ENCODE assay signal across 8 cellular contexts in genomic region chr14:77708749-77709148, GRCh38. TPM values are rescaled to one million over a fixed set of nuclear protein-coding genes. Genes with fewer than 3 reads are reported as not detected.
A peak's percentile ranks its signal among the peaks of the same experiment; 100 is the strongest.
DNase-seq lines count a peak whose midpoint lies in the region; ATAC-seq and TF ChIP-seq lines count a peak whose summit lies in the region.

No MANE protein-coding gene starts in this region.

- TF ChIP-seq CTCF in HFF-Myc (IDR thresholded peaks at IDR 0.05; ENCODE audit: low read depth, low read length, missing control alignments) (no peak), omental fat pad (IDR thresholded peaks at IDR 0.05) (no peak)

- no peaks in the 10 kb centered on the region for H3K27me3 Mint-ChIP-seq in activated CD8-positive, alpha-beta T cell treated with anti-CD3 and anti-CD28 coated beads, Interleukin-2, amount 10 ng/mL, durations not matched to agents 7 days and 5 days (ENCODE audit: low read depth)

- DNase-seq in HFF-Myc (ENCODE audit: extremely low read depth, low read depth) (no peak), NCI-H1417 treated with DMSO at 0.1 percent for 48 hours (lab: John Stamatoyannopoulos, UW) (no peak), omental fat pad (ENCODE audit: low spot score) (no peak), NCI-H748 (lab: John Stamatoyannopoulos, UW; ENCODE audit: unreplicated experiment) (no peak), NCI-H446 treated with DMSO at 0.1 percent for 48 hours (lab: John Stamatoyannopoulos, UW) (no peak)
- no peak for DNase-seq in activated CD8-positive, alpha-beta T cell treated with anti-CD3 and anti-CD28 coated beads, Interleukin-2, amount 10 ng/mL, durations not matched to agents 7 days and 5 days
- no peak for DNase-seq in stimulated activated effector memory CD8-positive, alpha-beta T cell treated with anti-CD3 and anti-CD28 coated beads, Interleukin-12 subunit alpha, Interleukin-12 subunit beta, amount 100 ng/mL, for 72 hours (ENCODE audit: low spot score in 2 of 2)

- H3K27me3 ChIP-seq in iPS-20b (ENCODE audit: insufficient read depth, low read length) = no peaks in the 10 kb centered on the region

- peaks cover 43% of the 10 kb centered on the region for H3K36me3 Mint-ChIP-seq in activated CD8-positive, alpha-beta T cell treated with anti-CD3 and anti-CD28 coated beads, Interleukin-2, amount 10 ng/mL, durations not matched to agents 7 days and 5 days (ENCODE audit: low read depth)
- peaks cover 59% of the 10 kb centered on the region for H3K36me3 Mint-ChIP-seq in stimulated activated effector memory CD8-positive, alpha-beta T cell treated with anti-CD3 and anti-CD28 coated beads, Interleukin-12 subunit alpha, Interleukin-12 subunit beta, amount 100 ng/mL, for 72 hours

- peak overlapping the region; percentile 80 for H3K27ac ChIP-seq in iPS-20b (ENCODE audit: low read length)

- H3K36me3 ChIP-seq in iPS-20b (ENCODE audit: insufficient read depth, low read depth, low read length) = peaks cover 53% of the 10 kb centered on the region

- H3K4me1 ChIP-seq in iPS-20b (ENCODE audit: insufficient read depth, low read length) = peaks cover 8% of the 10 kb centered on the region

- ATAC-seq in activated CD8-positive, alpha-beta T cell treated with anti-CD3 and anti-CD28 coated beads, Interleukin-2, amount 10 ng/mL, durations not matched to agents 7 days and 5 days = no peak
- ATAC-seq in stimulated activated effector memory CD8-positive, alpha-beta T cell treated with anti-CD3 and anti-CD28 coated beads, Interleukin-12 subunit alpha, Interleukin-12 subunit beta, amount 100 ng/mL, for 72 hours = peak; percentile 3
- no peak for ATAC-seq in omental fat pad (ENCODE audit: low FRiP score)

- no peaks in the 10 kb centered on the region for H3K9me3 ChIP-seq in iPS-20b (ENCODE audit: insufficient read depth, low read depth, low read length)

- H3K27ac Mint-ChIP-seq in activated CD8-positive, alpha-beta T cell treated with anti-CD3 and anti-CD28 coated beads, Interleukin-2, amount 10 ng/mL, durations not matched to agents 7 days and 5 days = peak overlapping the region; percentile 90
- H3K27ac Mint-ChIP-seq in stimulated activated effector memory CD8-positive, alpha-beta T cell treated with anti-CD3 and anti-CD28 coated beads, Interleukin-12 subunit alpha, Interleukin-12 subunit beta, amount 100 ng/mL, for 72 hours = peak overlapping the region; percentile 93

- H3K9me3 Mint-ChIP-seq in activated CD8-positive, alpha-beta T cell treated with anti-CD3 and anti-CD28 coated beads, Interleukin-2, amount 10 ng/mL, durations not matched to agents 7 days and 5 days (ENCODE audit: insufficient read depth) = no peaks in the 10 kb centered on the region
- H3K9me3 Mint-ChIP-seq in stimulated activated effector memory CD8-positive, alpha-beta T cell treated with anti-CD3 and anti-CD28 coated beads, Interleukin-12 subunit alpha, Interleukin-12 subunit beta, amount 100 ng/mL, for 72 hours = no peaks in the 10 kb centered on the region

- peak overlapping the region; percentile 98 for H3K4me3 ChIP-seq in HFF-Myc (replicated peaks; ENCODE audit: low read depth, low read length)
- peak overlapping the region; percentile 99 for H3K4me3 ChIP-seq in iPS-20b (ENCODE audit: low read length)

- H3K4me3 Mint-ChIP-seq in activated CD8-positive, alpha-beta T cell treated with anti-CD3 and anti-CD28 coated beads, Interleukin-2, amount 10 ng/mL, durations not matched to agents 7 days and 5 days = peak overlapping the region; percentile 89
- peak overlapping the region; percentile 87 for H3K4me3 Mint-ChIP-seq in stimulated activated effector memory CD8-positive, alpha-beta T cell treated with anti-CD3 and anti-CD28 coated beads, Interleukin-12 subunit alpha, Interleukin-12 subunit beta, amount 100 ng/mL, for 72 hours

- POLR2A ChIA-PET in activated CD8-positive, alpha-beta T cell treated with anti-CD3 and anti-CD28 coated beads, Interleukin-2, amount 10 ng/mL, durations not matched to agents 7 days and 5 days (lab: Charles Lee) = interaction anchor here (0.6 to 1.6 kb wide), 6 partner anchors 9 to 252 kb away, joined by 3 to 4 read pairs (median 3); partner anchors contain the start of gene VIPAS39

- H3K4me1 Mint-ChIP-seq in activated CD8-positive, alpha-beta T cell treated with anti-CD3 and anti-CD28 coated beads, Interleukin-2, amount 10 ng/mL, durations not matched to agents 7 days and 5 days (ENCODE audit: low read depth) = peaks cover 28% of the 10 kb centered on the region
- peaks cover 35% of the 10 kb centered on the region for H3K4me1 Mint-ChIP-seq in stimulated activated effector memory CD8-positive, alpha-beta T cell treated with anti-CD3 and anti-CD28 coated beads, Interleukin-12 subunit alpha, Interleukin-12 subunit beta, amount 100 ng/mL, for 72 hours

- CTCF ChIA-PET in activated CD8-positive, alpha-beta T cell treated with anti-CD3 and anti-CD28 coated beads, Interleukin-2, amount 10 ng/mL, durations not matched to agents 7 days and 5 days (lab: Charles Lee) = interaction anchor here (0.7 to 5.0 kb wide), 4 partner anchors 12 to 393 kb away, joined by 3 to 24 read pairs (median 4); no protein-coding TSS in a partner anchor

- peak overlapping the region; percentile 99 for H3K9ac ChIP-seq in iPS-20b (ENCODE audit: low read depth, low read length)

RNA-seq across cellular contexts. Expression of gene SLIRP, which starts 0.8 kb away (rescaled TPM):
- 100 to 1,000 TPM in 1 of 2 experiments, 10 to 100 TPM in 1; 92.1 to 101 TPM for total RNA-seq in activated CD8-positive, alpha-beta T cell treated with anti-CD3 and anti-CD28 coated beads, Interleukin-2, amount 10 ng/mL, durations not matched to agents 7 days and 5 days
- total RNA-seq in omental fat pad = 100 to 1,000 TPM; 117 to 155 (median 140) TPM

RNA-seq across cellular contexts. Expression of gene ALKBH1, which starts 0.9 kb away (rescaled TPM):
- total RNA-seq in activated CD8-positive, alpha-beta T cell treated with anti-CD3 and anti-CD28 coated beads, Interleukin-2, amount 10 ng/mL, durations not matched to agents 7 days and 5 days = 10 to 100 TPM; 12.9 to 14.8 TPM
- total RNA-seq in omental fat pad = 10 to 100 TPM in 3 of 4 donors, 1 to 10 TPM in 1; 6.9 to 13.6 (median 10.6) TPM

RNA-seq across cellular contexts. Expression of gene SNW1, which starts 52.2 kb away (rescaled TPM):
- 100 to 1,000 TPM in 1 of 2 experiments, 10 to 100 TPM in 1; 94.4 to 100 TPM for total RNA-seq in activated CD8-positive, alpha-beta T cell treated with anti-CD3 and anti-CD28 coated beads, Interleukin-2, amount 10 ng/mL, durations not matched to agents 7 days and 5 days
- total RNA-seq in omental fat pad = 10 to 100 TPM; 39.3 to 71.7 (median 51.0) TPM
